Comparison of ENCODE assay signal across 8 cellular contexts in genomic region chr6:34238507-34239239, GRCh38. TPM values are rescaled to one million over a fixed set of nuclear protein-coding genes. Genes with fewer than 3 reads are reported as not detected.
DNase-seq lines count a peak whose midpoint lies in the region; ATAC-seq and TF ChIP-seq lines count a peak whose summit lies in the region.

No MANE protein-coding gene starts in this region.

- peak overlapping the region; percentile 76 for H3K4me2 ChIP-seq in neural cell (ENCODE audit: low read length)

- no peaks in the 10 kb centered on the region for H3K4me1 ChIP-seq in colonic mucosa

- no peaks in the 10 kb centered on the region for H3K27me3 ChIP-seq in colonic mucosa
- H3K27me3 ChIP-seq in neural cell (ENCODE audit: insufficient read depth, low read depth, low read length) = peaks cover 6% of the 10 kb centered on the region

- H3K4me3 ChIP-seq in LNCaP clone FGC (ENCODE audit: low read depth, low read length) (peak overlapping the region; percentile 88), colonic mucosa (peak overlapping the region; percentile 77), neural cell (ENCODE audit: low read length) (peak overlapping the region; percentile 89)

- TF ChIP-seq EP300 in neural cell (conservative IDR thresholded peaks at IDR 0.05; ENCODE audit: poor library complexity, severe bottlenecking) = no peak

- H3K27ac Mint-ChIP-seq in Calu3 (ENCODE audit: unreplicated experiment) = peak overlapping the region; percentile 97

- intact Hi-C loops in Calu3 (cut with micrococcal nuclease; ENCODE audit: unreplicated experiment) (loop anchor here (5.0 kb wide), 1 partner anchor 521 kb away; no protein-coding TSS in a partner anchor), colonic mucosa (cut with DNase I) (no loop called here)

- H4K20me1 ChIP-seq in neural cell (ENCODE audit: insufficient read depth) = peaks cover 4% of the 10 kb centered on the region

- no peaks in the 10 kb centered on the region for H3K9me3 Mint-ChIP-seq in Calu3 (ENCODE audit: low read depth, unreplicated experiment)

- no peak for DNase-seq in Calu3
- DNase-seq in LNCaP clone FGC (ENCODE audit: low read depth) = no peak
- DNase-seq in colonic mucosa = peak; percentile 20
- DNase-seq in putamen (ENCODE audit: low spot score) = no peak
- DNase-seq in dedifferentiated amniotic fluid mesenchymal stem cell (ENCODE audit: extremely low spot score) = no peak
- no peak for DNase-seq in SW480 (ENCODE audit: low spot score)

- H3K36me3 Mint-ChIP-seq in Calu3 (ENCODE audit: insufficient read depth, unreplicated experiment) = peaks cover 89% of the 10 kb centered on the region

- no peak for TF ChIP-seq RAD21 in neural cell (conservative IDR thresholded peaks at IDR 0.05)

- H3K27ac ChIP-seq in colonic mucosa = no peak overlapping the region
- H3K27ac ChIP-seq in neural cell (ENCODE audit: low read length) = no peak overlapping the region

- no peaks in the 10 kb centered on the region for H3K9me2 ChIP-seq in neural cell (ENCODE audit: insufficient read depth, low read length)

- no peaks in the 10 kb centered on the region for H3F3A ChIP-seq in neural cell (ENCODE audit: insufficient read depth, low read length, poor library complexity, severe bottlenecking)

- no peaks in the 10 kb centered on the region for H3K27me3 Mint-ChIP-seq in Calu3 (ENCODE audit: unreplicated experiment)

- H3K4me3 Mint-ChIP-seq in Calu3 (ENCODE audit: low read depth, unreplicated experiment) = peak overlapping the region; percentile 81

- no peak for ATAC-seq in HG02623 (IDR thresholded peaks at IDR 0.05; ENCODE audit: unreplicated experiment)

- H3K36me3 ChIP-seq in colonic mucosa = no peaks in the 10 kb centered on the region
- H3K36me3 ChIP-seq in neural cell (ENCODE audit: insufficient read depth, low read length) = no peaks in the 10 kb centered on the region

- H3K9me3 ChIP-seq in colonic mucosa (no peaks in the 10 kb centered on the region), neural cell (ENCODE audit: low read length) (no peaks in the 10 kb centered on the region)

- CTCF ChIA-PET in Calu3 (lab: Charles Lee) = no interaction called here

- TF ChIP-seq CTCF in Calu3 (IDR thresholded peaks at IDR 0.05; ENCODE audit: unreplicated experiment) = no peak
- no peak for TF ChIP-seq CTCF in LNCaP clone FGC (IDR thresholded peaks at IDR 0.05; ENCODE audit: control insufficient read depth, extremely low read depth, insufficient read depth)
- no peak for TF ChIP-seq CTCF in colonic mucosa (IDR thresholded peaks at IDR 0.05)
- no peak for TF ChIP-seq CTCF in neural cell (IDR thresholded peaks at IDR 0.05; ENCODE audit: poor library complexity, severe bottlenecking)

- no peak overlapping the region for H2AFZ ChIP-seq in neural cell (ENCODE audit: low read depth, low read length)

- H3K79me2 ChIP-seq in neural cell (replicated peaks; ENCODE audit: insufficient read depth, low read length) = peaks cover 24% of the 10 kb centered on the region

- H3K4me1 Mint-ChIP-seq in Calu3 (ENCODE audit: low read depth, unreplicated experiment) = peaks cover 66% of the 10 kb centered on the region

- BruUV-seq in Calu3 (replicated peaks; lab: Mats Ljungman, UMichigan) = no TSS peak

- H3K9ac ChIP-seq in colonic mucosa (ENCODE audit: low read depth in 2 of 2, low read length in 2 of 2) (peak overlapping the region; percentile 66 to 75), neural cell (ENCODE audit: low read length) (peak overlapping the region; percentile 76)

TF ChIP-seq in neural cell, 6 proteins besides CTCF, POLR2A, EP300 and RAD21:
- TF ChIP-seq REST (IDR thresholded peaks at IDR 0.05; ENCODE audit: borderline replicate concordance) = no peak
- no peak for TF ChIP-seq EZH2 (IDR thresholded peaks at IDR 0.05; ENCODE audit: borderline replicate concordance, insufficient read depth, low read length, poor library complexity, severe bottlenecking)
- no peak for TF ChIP-seq TAF1 (IDR thresholded peaks at IDR 0.05; ENCODE audit: low read depth)
- no peak for TF ChIP-seq MXI1 (conservative IDR thresholded peaks at IDR 0.05; ENCODE audit: poor library complexity, severe bottlenecking)
- no peak for TF ChIP-seq SMC3 (conservative IDR thresholded peaks at IDR 0.05; ENCODE audit: poor library complexity)
- TF ChIP-seq POLR2AphosphoS5 (IDR thresholded peaks at IDR 0.05) = no peak
TF ChIP-seq in neural cell: peak in this region for 0.

RNA-seq across cellular contexts. Expression of gene HMGA1, which starts 2.0 kb away (rescaled TPM):
- 1,138 and 1,378 TPM in 2 replicates for total RNA-seq in Calu3 (2022)
- 100 to 1,000 TPM; 184 to 536 TPM for total RNA-seq in colonic mucosa
- polyA plus RNA-seq in neural cell = 31.5 and 42.2 TPM in 2 replicates
- polyA minus RNA-seq in neural cell = 39.0 and 39.9 TPM in 2 replicates

RNA-seq across cellular contexts. Expression of gene SMIM29, which starts 10.1 kb away (rescaled TPM):
- total RNA-seq in Calu3 (2022) (59.2 and 68.6 TPM in 2 replicates), colonic mucosa (10 to 100 TPM in 1 of 2 donors, 1 to 10 TPM in 1; 8.6 to 12.8 TPM)
- 78.8 and 82.1 TPM in 2 replicates for polyA plus RNA-seq in neural cell
- 16.3 and 20.8 TPM in 2 replicates for polyA minus RNA-seq in neural cell
